In genomic region chr6:25027221-25027916, GRCh38 we compare ENCODE assay signal across 1 cellular context.
TF ChIP-seq lines count a peak whose summit lies in the region.

No MANE protein-coding gene starts in this region.

TF ChIP-seq in H1, 55 proteins besides CTCF, POLR2A, EP300 and RAD21:
- no peak for TF ChIP-seq CHD7 (IDR thresholded peaks at IDR 0.05; ENCODE audit: insufficient replicate concordance, low read length)
- no peak for TF ChIP-seq SRF (IDR thresholded peaks at IDR 0.05; ENCODE audit: low read depth, low read length)
- no peak for TF ChIP-seq NANOG (IDR thresholded peaks at IDR 0.05; ENCODE audit: insufficient read depth, low read depth, low read length, poor library complexity, severe bottlenecking)
- TF ChIP-seq TBP (IDR thresholded peaks at IDR 0.05; ENCODE audit: low read depth, low read length), result no peak
